ENCODE assay signal across 8 cellular contexts in genomic region chr15:59299919-59300617, GRCh38.
DNase-seq lines count a peak whose midpoint lies in the region; ATAC-seq, FAIRE-seq and TF ChIP-seq lines count a peak whose summit lies in the region.

No MANE protein-coding gene starts in this region.

- intact Hi-C loops in HCT116 (cut with micrococcal nuclease) = loop anchor here (1.0 kb wide), 1 partner anchor 74 kb away; no protein-coding TSS in a partner anchor
- intact Hi-C loops in activated CD8-positive, alpha-beta T cell treated with anti-CD3 and anti-CD28 coated beads for 36 hours (cut with micrococcal nuclease) = loop anchor here (5.0 kb wide), 1 partner anchor 43 kb away; no protein-coding TSS in a partner anchor

- H2BK120ac ChIP-seq in H1 (replicated peaks; ENCODE audit: low read depth, low read length) = no peak overlapping the region

- no peaks in the 10 kb centered on the region for H3K9me3 ChIP-seq in HCT116 (ENCODE audit: control insufficient read depth in 1 of 2, insufficient read depth in 1 of 2, low read depth in 1 of 2, low read length in 2 of 2)
- no peaks in the 10 kb centered on the region for H3K9me3 ChIP-seq in H1 (ENCODE audit: insufficient read depth in 2 of 2, low read depth in 1 of 2, low read length in 1 of 2)

- H3K4me1 ChIP-seq in HCT116 (ENCODE audit: control insufficient read depth in 1 of 2, insufficient read depth in 2 of 2, low read length in 2 of 2) (peaks cover 78 to 99% of the 10 kb centered on the region in 2 experiments), H1 (replicated peaks in 1 of 4; ENCODE audit: control insufficient read depth in 3 of 4, insufficient read depth in 4 of 4, low read length in 3 of 4) (peaks cover 2 to 9% (median 3%) of the 10 kb centered on the region in 4 experiments; a peak in 4 of 7 replicates)

- H2AK5ac ChIP-seq in H1 (ENCODE audit: low read depth, low read length) = peak overlapping the region; percentile 79; the same call in 1 of the 2 replicates

- H4K91ac ChIP-seq in H1 (replicated peaks; ENCODE audit: insufficient read length, low read length) = no peak overlapping the region

- TF ChIP-seq POLR2A in HCT116 (IDR thresholded peaks at IDR 0.05; ENCODE audit: borderline replicate concordance, extremely low read depth, insufficient read depth, insufficient read length) (no peak), H1 (IDR thresholded peaks at IDR 0.05; ENCODE audit: control extremely low read depth in 1 of 2, low read depth in 2 of 2, low read length in 2 of 2) (no peak)

- H2AFZ ChIP-seq in HCT116 (ENCODE audit: low read depth, low read length, poor library complexity, severe bottlenecking) = no peak overlapping the region
- H2AFZ ChIP-seq in H1 (ENCODE audit: low read length) = no peak overlapping the region

- H3K4me2 ChIP-seq in HCT116 (ENCODE audit: low read length) (peak overlapping the region; percentile 73), H1 (ENCODE audit: insufficient read depth in 1 of 2, low read depth in 2 of 2, low read length in 2 of 2) (no peak overlapping the region)

- no peak for TF ChIP-seq CTCF in HCT116 (IDR thresholded peaks at IDR 0.05 in 2 of 3, conservative IDR thresholded peaks at IDR 0.05 in 1 of 3; ENCODE audit: borderline replicate concordance in 1 of 3, insufficient read depth in 1 of 3, low read depth in 2 of 3, low read length in 2 of 3)
- TF ChIP-seq CTCF in activated CD8-positive, alpha-beta T cell treated with anti-CD3 and anti-CD28 coated beads for 36 hours (IDR thresholded peaks at IDR 0.05) = no peak
- TF ChIP-seq CTCF in H1 (IDR thresholded peaks at IDR 0.05; ENCODE audit: control extremely low read depth in 1 of 3, insufficient read depth in 1 of 3, low read depth in 1 of 3, low read length in 3 of 3) = no peak
- no peak for TF ChIP-seq CTCF in nephron progenitor cell (IDR thresholded peaks at IDR 0.05)

- H3K9me3 Mint-ChIP-seq in activated CD8-positive, alpha-beta T cell treated with anti-CD3 and anti-CD28 coated beads for 36 hours = peaks cover 1% of the 10 kb centered on the region
- H3K9me3 Mint-ChIP-seq in nephron progenitor cell = no peaks in the 10 kb centered on the region

- RAD21 ChIA-PET in HCT116 (lab: Charles Lee; ENCODE audit: low non-redundant PET in 1 of 2, low total read pairs in 2 of 2, uncharacterized antibody in 2 of 2, unreplicated experiment in 2 of 2) = interaction anchor here (0.5 to 1.1 kb wide), 3 partner anchors 8 to 73 kb away, joined by 3 to 6 read pairs (median 3); no protein-coding TSS in a partner anchor

- H3K4me3 ChIP-seq in HCT116 (replicated peaks in 1 of 2; ENCODE audit: low read depth in 1 of 2, low read length in 2 of 2) = peak overlapping the region; percentile 8 to 44; a peak in 3 of 4 replicates
- H3K4me3 ChIP-seq in H1 (ENCODE audit: extremely low read depth in 1 of 4, insufficient read depth in 2 of 4, low read depth in 3 of 4, low read length in 4 of 4) = no peak overlapping the region

- peak overlapping the region; percentile 49 for H3K4me3 Mint-ChIP-seq in activated CD8-positive, alpha-beta T cell treated with anti-CD3 and anti-CD28 coated beads for 36 hours
- peak overlapping the region; percentile 57 for H3K4me3 Mint-ChIP-seq in nephron progenitor cell

- TF ChIP-seq RAD21 in HCT116 (IDR thresholded peaks at IDR 0.05; ENCODE audit: low read depth) = peak; percentile 26; the same call in 1 of the 2 replicates
- no peak for TF ChIP-seq RAD21 in H1 (IDR thresholded peaks at IDR 0.05 in 1 of 2, conservative IDR thresholded peaks at IDR 0.05 in 1 of 2; ENCODE audit: low read depth in 2 of 2, low read length in 2 of 2)

- FAIRE-seq in H1 (lab: Jason Lieb, UNC) = no peak

- H3K27ac ChIP-seq in HCT116 (ENCODE audit: low read depth, low read length) (peak overlapping the region; percentile 62), H1 (ENCODE audit: low read depth, low read length) (no peak overlapping the region), substantia nigra (ENCODE audit: low read depth, low read length, poor library complexity, severe bottlenecking) (peak overlapping the region; percentile 30)

- H3K23ac ChIP-seq in H1 (ENCODE audit: insufficient read length) = no peak overlapping the region

- H3K79me1 ChIP-seq in H1 (ENCODE audit: low read depth, low read length) = peaks cover 10% of the 10 kb centered on the region; the same call in 1 of the 2 replicates

- peak; percentile 62 for ATAC-seq in HCT116
- ATAC-seq in activated CD8-positive, alpha-beta T cell treated with anti-CD3 and anti-CD28 coated beads for 36 hours = peak; percentile 87

- H4K5ac ChIP-seq in H1 (ENCODE audit: insufficient read length, low read depth, low read length) = no peak overlapping the region

- H3K4me1 Mint-ChIP-seq in activated CD8-positive, alpha-beta T cell treated with anti-CD3 and anti-CD28 coated beads for 36 hours (ENCODE audit: low read depth) = peaks cover 45% of the 10 kb centered on the region
- H3K4me1 Mint-ChIP-seq in nephron progenitor cell = peaks cover 68% of the 10 kb centered on the region

- H3K9ac ChIP-seq in HCT116 (ENCODE audit: low read length) (peak overlapping the region; percentile 65), H1 (replicated peaks in 1 of 4; ENCODE audit: extremely low read depth in 1 of 4, low read depth in 3 of 4, low read length in 3 of 4) (no peak overlapping the region)

- TF ChIP-seq EP300 in H1 (IDR thresholded peaks at IDR 0.05; ENCODE audit: borderline replicate concordance in 1 of 2, low read depth in 2 of 2, low read length in 2 of 2) = no peak

- H3K79me2 ChIP-seq in HCT116 (ENCODE audit: insufficient read depth, low read length) (peaks cover 68% of the 10 kb centered on the region), H1 (ENCODE audit: control insufficient read depth in 1 of 2, insufficient read depth in 2 of 2, low read length in 2 of 2) (peaks cover 0 to 64% of the 10 kb centered on the region in 2 experiments; a peak in 3 of 4 replicates)

- H3K36me3 Mint-ChIP-seq in activated CD8-positive, alpha-beta T cell treated with anti-CD3 and anti-CD28 coated beads for 36 hours (ENCODE audit: low read depth) = no peaks in the 10 kb centered on the region
- peaks cover under 1% of the 10 kb centered on the region for H3K36me3 Mint-ChIP-seq in nephron progenitor cell (ENCODE audit: low read depth)

- no peak overlapping the region for H3K56ac ChIP-seq in H1 (replicated peaks; ENCODE audit: insufficient read length, low read depth, low read length)

- CTCF ChIA-PET in HCT116 (lab: Charles Lee) = interaction anchor here (0.8 kb wide), 1 partner anchor 20 kb away, joined by 4 read pairs; no protein-coding TSS in a partner anchor
- CTCF ChIA-PET in activated CD8-positive, alpha-beta T cell treated with anti-CD3 and anti-CD28 coated beads for 36 hours (lab: Charles Lee) = interaction anchor here (0.8 to 2.5 kb wide), 4 partner anchors 17 to 320 kb away, joined by 4 to 12 read pairs (median 4); no protein-coding TSS in a partner anchor
- CTCF ChIA-PET in H1 (lab: Charles Lee; ENCODE audit: partially characterized antibody) = interaction anchor here (0.6 to 0.8 kb wide), 2 partner anchors 38 to 229 kb away, joined by 3 to 4 read pairs; no protein-coding TSS in a partner anchor

- H2BK20ac ChIP-seq in H1 (ENCODE audit: low read length) = no peak overlapping the region

- no peak overlapping the region for H2BK15ac ChIP-seq in H1 (ENCODE audit: low read length)

- H4K20me1 ChIP-seq in HCT116 (ENCODE audit: insufficient read depth) (no peaks in the 10 kb centered on the region), H1 (replicated peaks in 1 of 2; ENCODE audit: control insufficient read depth in 1 of 2, insufficient read depth in 2 of 2, low read length in 2 of 2) (peaks cover 6 to 7% of the 10 kb centered on the region in 2 experiments)

- H4K8ac ChIP-seq in H1 (ENCODE audit: extremely low read depth, insufficient read depth, low read length) = 0 out of 2 replicates have a peak overlapping the region, but pooled peaks have one; percentile 76

- no peak overlapping the region for H3K14ac ChIP-seq in H1 (ENCODE audit: insufficient read length)

- no peak overlapping the region; the same call in 1 of the 2 replicates for H2BK5ac ChIP-seq in H1 (ENCODE audit: low read depth, low read length)

- no peaks in the 10 kb centered on the region for H3K9me2 ChIP-seq in HCT116 (ENCODE audit: insufficient read depth)

- peak overlapping the region; percentile 21 for H3K4ac ChIP-seq in H1 (replicated peaks; ENCODE audit: insufficient read length, low read depth, low read length)

- H3K23me2 ChIP-seq in H1 (ENCODE audit: low read depth, low read length) = no peaks in the 10 kb centered on the region

- no peak overlapping the region for H3K18ac ChIP-seq in H1 (ENCODE audit: extremely low read depth, low read length)

- H2BK12ac ChIP-seq in H1 (ENCODE audit: low read depth, low read length) = no peak overlapping the region; the same call in 1 of the 2 replicates

- POLR2A ChIA-PET in HCT116 (lab: Charles Lee) = interaction anchor here (0.7 to 1.6 kb wide), 5 partner anchors 9 to 158 kb away, joined by 3 to 5 read pairs (median 4); partner anchors contain the start of gene MYO1E
- POLR2A ChIA-PET in activated CD8-positive, alpha-beta T cell treated with anti-CD3 and anti-CD28 coated beads for 36 hours (lab: Charles Lee) = interaction anchor here (0.6 to 1.0 kb wide), 3 partner anchors 54 to 324 kb away, joined by 3 to 4 read pairs (median 3); no protein-coding TSS in a partner anchor
- POLR2A ChIA-PET in H1 (lab: Charles Lee; ENCODE audit: partially characterized antibody) = interaction anchor here (0.9 to 1.8 kb wide), 3 partner anchors 10 to 72 kb away, joined by 3 to 4 read pairs (median 3); no protein-coding TSS in a partner anchor

- peaks cover under 1% of the 10 kb centered on the region for H3K27me3 Mint-ChIP-seq in activated CD8-positive, alpha-beta T cell treated with anti-CD3 and anti-CD28 coated beads for 36 hours
- peaks cover 4% of the 10 kb centered on the region for H3K27me3 Mint-ChIP-seq in nephron progenitor cell (ENCODE audit: low read depth, poor library complexity)

- H3K27me3 ChIP-seq in HCT116 (ENCODE audit: insufficient read depth, low read length) (no peaks in the 10 kb centered on the region), H1 (replicated peaks in 1 of 4; ENCODE audit: control insufficient read depth in 3 of 4, extremely low read depth in 1 of 4, insufficient read depth in 3 of 4, low read length in 3 of 4) (no peaks in the 10 kb centered on the region)

- peak overlapping the region; percentile 80 for H3K27ac Mint-ChIP-seq in activated CD8-positive, alpha-beta T cell treated with anti-CD3 and anti-CD28 coated beads for 36 hours
- peak overlapping the region; percentile 84 for H3K27ac Mint-ChIP-seq in nephron progenitor cell

- peak; percentile 97 for DNase-seq in GM04503 (ENCODE audit: low read depth)
- peak; percentile 86 for DNase-seq in HCT116 (ENCODE audit: low read depth, low spot score)
- DNase-seq in NAMALWA (ENCODE audit: low spot score) = peak; percentile 87
- DNase-seq in activated CD8-positive, alpha-beta T cell treated with anti-CD3 and anti-CD28 coated beads for 36 hours = peak; percentile 90
- DNase-seq in H1 (ENCODE audit: low read depth in 1 of 2, low spot score in 2 of 2) = no peak
- no peak for DNase-seq in nephron progenitor cell
- peak in 24 of 49 donors; percentile 9 to 69 (median 46) for DNase-seq in substantia nigra (lab: John Stamatoyannopoulos, UW)
- no peak for DNase-seq in NCI-H1436 treated with DMSO at 0.1 percent for 48 hours (lab: John Stamatoyannopoulos, UW)

- WGBS in H1 (ENCODE audit: extremely low coverage in 1 of 2, insufficient coverage in 1 of 2, insufficient read length in 1 of 2, insufficient replicate concordance in 2 of 2, low coverage in 1 of 2, low lambda C conversion rate in 2 of 2, missing lambda C conversion rate in 1 of 2), 2 experiments = 86% methylated on average over 9 of the region's 9 CpGs; no CpG with 5 or more reads in 1 of the 2 experiments

- TSS peak; percentile 56 for BruUV-seq in HCT116 (replicated peaks; lab: Mats Ljungman, UMichigan)

- H3K36me3 ChIP-seq in HCT116 (ENCODE audit: control insufficient read depth in 1 of 2, insufficient read depth in 2 of 2, low read length in 2 of 2) = no peaks in the 10 kb centered on the region
- H3K36me3 ChIP-seq in H1 (ENCODE audit: control insufficient read depth in 2 of 4, insufficient read depth in 4 of 4, low read length in 3 of 4) = no peaks in the 10 kb centered on the region

Comparison
In these comparisons a context has a peak if more than half of its experiments do, and no peak if none do; other contexts are left out.
1. DNase-seq: peak in GM04503 (single experiment), HCT116 (single experiment), NAMALWA (single experiment) and activated CD8-positive, alpha-beta T cell treated with anti-CD3 and anti-CD28 coated beads for 36 hours (single experiment); none in H1 (0 of 2), nephron progenitor cell (single experiment) and NCI-H1436 treated with DMSO at 0.1 percent for 48 hours (single experiment).
2. H3K4me3 ChIP-seq: peak in HCT116 (2 of 2); none in H1 (0 of 4).